Comparison of ENCODE assay signal across 8 cellular contexts in genomic region chr2:96260404-96261260, GRCh38. TPM values are rescaled to one million over a fixed set of nuclear protein-coding genes. Genes with fewer than 3 reads are reported as not detected.
A peak's percentile ranks its signal among the peaks of the same experiment; 100 is the strongest.
DNase-seq lines count a peak whose midpoint lies in the region; ATAC-seq and TF ChIP-seq lines count a peak whose summit lies in the region.

No MANE protein-coding gene starts in this region.

- peak in 1 of 4 donors; percentile 63 for TF ChIP-seq EP300 in upper lobe of left lung (IDR thresholded peaks at IDR 0.05)

- WGBS in upper lobe of left lung, 2 donors = 47 to 51% methylated on average over 9 of the region's 9 CpGs

- TF ChIP-seq CTCF in AG10803 (conservative IDR thresholded peaks at IDR 0.05; ENCODE audit: low read length) (peak; percentile 52), WERI-Rb-1 (IDR thresholded peaks at IDR 0.05; ENCODE audit: low read depth, low read length) (peak; percentile 84), upper lobe of left lung (IDR thresholded peaks at IDR 0.05) (peak in 5 of 6 experiments; percentile 15 to 37 (median 19))

- peaks cover 30% of the 10 kb centered on the region for H3K36me3 ChIP-seq in WERI-Rb-1
- H3K36me3 ChIP-seq in muscle layer of duodenum (ENCODE audit: control insufficient read depth in 1 of 2, insufficient read depth in 2 of 2, low read length in 2 of 2) = peaks cover 8 to 11% of the 10 kb centered on the region in 2 donors
- peaks cover 1 to 28% (median 4%) of the 10 kb centered on the region in 4 donors for H3K36me3 ChIP-seq in upper lobe of left lung

- no peak overlapping the region; the same call in 1 of the 2 replicates for H3K4me3 ChIP-seq in AG10803 (ENCODE audit: low read length)
- H3K4me3 ChIP-seq in WERI-Rb-1 (ENCODE audit: low read depth, low read length) = no peak overlapping the region
- H3K4me3 ChIP-seq in muscle layer of duodenum (ENCODE audit: low read depth in 1 of 2, low read length in 2 of 2) = peak overlapping the region; percentile 36 to 38
- peak overlapping the region in 1 of 4 donors; percentile 2 for H3K4me3 ChIP-seq in upper lobe of left lung

- H3K27ac ChIP-seq in WERI-Rb-1 (peak overlapping the region; percentile 75), epithelial cell of prostate (peak overlapping the region; percentile 86), muscle layer of duodenum (ENCODE audit: low read length) (peak overlapping the region; percentile 90), upper lobe of left lung (peak overlapping the region; percentile 76 to 94 (median 87))

- ATAC-seq in GM19035 (IDR thresholded peaks at IDR 0.05; ENCODE audit: unreplicated experiment) (peak; percentile 40), upper lobe of left lung (ENCODE audit: low FRiP score in 2 of 2) (peak; percentile 85), GM18858 (IDR thresholded peaks at IDR 0.05; ENCODE audit: unreplicated experiment) (no peak)

- H3K27me3 ChIP-seq in WERI-Rb-1 (ENCODE audit: insufficient read depth, low read depth, severe bottlenecking) (no peaks in the 10 kb centered on the region), muscle layer of duodenum (ENCODE audit: low read depth, low read length) (no peaks in the 10 kb centered on the region), upper lobe of left lung (no peaks in the 10 kb centered on the region)

- H3K4me1 ChIP-seq in muscle layer of duodenum (ENCODE audit: control insufficient read depth in 1 of 2, insufficient read depth in 2 of 2, low read length in 2 of 2) (peaks cover 42 to 68% of the 10 kb centered on the region in 2 donors), upper lobe of left lung (peaks cover 71 to 82% (median 75%) of the 10 kb centered on the region in 4 donors)

- peak in 1 of 4 donors; percentile 57 for TF ChIP-seq POLR2A in upper lobe of left lung (IDR thresholded peaks at IDR 0.05)

- DNase-seq in AG10803 (ENCODE audit: low read depth) = peak; percentile 88
- DNase-seq in NCI-H2029 (lab: John Stamatoyannopoulos, UW) = peak; percentile 93
- peak; percentile 91 for DNase-seq in WERI-Rb-1
- peak; percentile 51 for DNase-seq in epithelial cell of prostate (ENCODE audit: low read depth, low spot score)
- peak in 1 of 2 donors; percentile 68 for DNase-seq in upper lobe of left lung

- no peaks in the 10 kb centered on the region for H3K9me3 ChIP-seq in WERI-Rb-1 (ENCODE audit: severe bottlenecking)
- H3K9me3 ChIP-seq in muscle layer of duodenum (ENCODE audit: control insufficient read depth in 1 of 2, low read length in 2 of 2) = no peaks in the 10 kb centered on the region
- no peaks in the 10 kb centered on the region for H3K9me3 ChIP-seq in upper lobe of left lung

RNA-seq across cellular contexts. Expression of gene TMEM127, which starts 5.2 kb away (rescaled TPM):
- 10 to 100 TPM; 21.0 to 75.8 (median 44.8) TPM for total RNA-seq in upper lobe of left lung

RNA-seq across cellular contexts. Expression of gene CIAO1, which starts 5.4 kb away (rescaled TPM):
- total RNA-seq in upper lobe of left lung = 100 to 1,000 TPM in 3 of 6 donors, 10 to 100 TPM in 3; 69.0 to 169 (median 91.0) TPM

RNA-seq across cellular contexts. Expression of gene SNRNP200, which starts 44.7 kb away (rescaled TPM):
- 100 to 1,000 TPM in 2 of 6 donors, 10 to 100 TPM in 4; 80.9 to 177 (median 90.9) TPM for total RNA-seq in upper lobe of left lung

RNA-seq across cellular contexts. Expression of gene STARD7, which starts 52.0 kb away (rescaled TPM):
- total RNA-seq in upper lobe of left lung = 100 to 1,000 TPM in 4 of 6 donors, 10 to 100 TPM in 2; 76.4 to 226 (median 166) TPM

Comparison
In these comparisons a context has a peak if more than half of its experiments do, and no peak if none do; other contexts are left out.
1. H3K4me3 ChIP-seq: peak in muscle layer of duodenum (2 of 2); none in AG10803 (single experiment) and WERI-Rb-1 (single experiment).
2. CTCF ChIP-seq: peak in every context shown above with its lines; median percentile 84 in WERI-Rb-1; 52 in AG10803; 19 in upper lobe of left lung.
3. Peak in every context shown above with its lines, with median percentiles within 50 percentile points of each other: H3K27ac ChIP-seq.